12 cellular contexts compared by ENCODE assay signal in the genomic region with DNA sequence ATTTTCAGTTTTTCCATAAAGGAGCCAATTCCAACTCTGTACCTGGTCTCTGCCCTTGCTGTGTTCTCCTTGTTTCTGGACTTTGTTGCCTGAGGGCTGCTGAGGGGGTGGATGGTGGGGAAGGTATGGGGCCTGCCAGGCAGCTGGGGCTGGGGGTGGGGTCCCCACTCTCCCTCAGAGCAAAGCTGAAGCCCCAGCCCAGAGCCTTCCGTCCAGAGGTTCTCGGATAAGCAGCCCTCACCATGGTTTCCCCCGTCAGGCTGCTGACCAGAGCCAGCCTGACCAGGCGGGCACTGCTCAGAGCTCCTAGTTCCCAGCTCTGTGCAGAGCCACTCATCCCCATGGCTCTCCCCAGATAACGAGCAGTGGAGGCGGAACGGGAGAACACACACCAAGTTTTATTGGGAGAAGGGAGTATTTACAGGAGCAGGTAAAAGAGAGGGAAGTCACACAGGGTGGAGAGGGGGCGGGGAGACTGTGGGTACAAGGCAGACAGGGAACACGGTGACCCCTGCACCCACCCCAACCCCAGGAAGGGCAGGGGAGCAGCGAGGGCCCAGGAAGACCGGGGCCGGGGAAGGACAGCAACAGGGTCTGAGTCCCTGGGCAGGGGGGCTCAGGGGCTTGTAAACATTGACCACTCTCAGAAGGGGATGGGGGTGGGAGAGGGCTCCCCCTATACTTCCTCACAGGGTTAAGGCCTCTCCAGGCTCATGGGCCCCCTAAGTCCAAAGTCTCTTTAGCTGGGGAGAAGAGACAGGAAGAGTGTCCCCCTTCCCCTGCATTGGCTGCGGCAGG. TPM values are rescaled to one million over a fixed set of nuclear protein-coding genes. Genes with fewer than 3 reads are reported as not detected.
DNase-seq lines count a peak whose midpoint lies in the region; ATAC-seq and TF ChIP-seq lines count a peak whose summit lies in the region.
"Had no signal": no experiment of that assay in that cellular context is flagged by ENCODE, and none has a peak within 500 bp of the region (broad histone marks: within the 10 kb centered on the region; RNA-seq: fewer than 3 reads in every experiment).

No MANE protein-coding gene starts in this region.

- H3K9me3 Mint-ChIP-seq in activated T-helper 1 cell treated with anti-CD3 and anti-CD28 coated beads, Interleukin-12 subunit alpha, Interleukin-12 subunit beta, Interleukin-2, Interleukin-4 antibody, amounts not matched to agents 30 ng/mL and 10 ng/mL and 1 ng/mL, durations not matched to agents 14 hours and 24 hours and 36 hours: no peaks in the 10 kb centered on the region
- H3K9me3 Mint-ChIP-seq: activated T-helper 2 cell treated with anti-CD3 and anti-CD28 coated beads, Interferon-gamma antibody, Interleukin-2, Interleukin-4, amounts not matched to agents 10 μg/mL and 5 μg/mL and 100 μg/mL, durations not matched to agents 14 hours and 24 hours and 36 hours had no signal

- H3K27me3 ChIP-seq in hepatocyte (no peaks in the 10 kb centered on the region), upper lobe of left lung (no peaks in the 10 kb centered on the region)

- H4K20me1 ChIP-seq in hepatocyte (ENCODE audit: insufficient read depth, poor library complexity, severe bottlenecking): peaks cover 54% of the 10 kb centered on the region

- H2AFZ ChIP-seq in hepatocyte: no peak overlapping the region

- H3K4me2 ChIP-seq in hepatocyte: no peak overlapping the region

- H3K9me3 ChIP-seq in hepatocyte (ENCODE audit: low read depth) (no peaks in the 10 kb centered on the region), upper lobe of left lung (no peaks in the 10 kb centered on the region)
- H3K9me3 ChIP-seq: psoas muscle had no signal

- H3K4me3 ChIP-seq in hepatocyte: no peak overlapping the region
- H3K4me3 ChIP-seq in upper lobe of left lung: no peak overlapping the region
- H3K4me3 ChIP-seq: psoas muscle had no signal

- DNase-seq in left ventricle myocardium superior: peak; percentile 37
- no peak for DNase-seq in left cardiac atrium
- DNase-seq in activated T-helper 1 cell treated with anti-CD3 and anti-CD28 coated beads, Interleukin-12 subunit alpha, Interleukin-12 subunit beta, Interleukin-2, Interleukin-4 antibody, amounts not matched to agents 30 ng/mL and 10 ng/mL and 1 ng/mL, durations not matched to agents 14 hours and 24 hours and 36 hours (ENCODE audit: low spot score): no peak
- peak; percentile 26 for DNase-seq in hepatocyte (ENCODE audit: low spot score)
- peak in 1 of 2 donors; percentile 25 for DNase-seq in upper lobe of left lung
- no peak for DNase-seq in NOMO-1 (lab: John Stamatoyannopoulos, UW; ENCODE audit: unreplicated experiment in 2 of 2)
- DNase-seq in AG08395 (ENCODE audit: low spot score): no peak
- DNase-seq in erythroblast (lab: John Stamatoyannopoulos, UW): no peak
- DNase-seq: NCI-H524 had no signal

- TF ChIP-seq POLR2A in upper lobe of left lung (IDR thresholded peaks at IDR 0.05) (no peak), erythroblast (IDR thresholded peaks at IDR 0.05; ENCODE audit: low read length) (no peak)

- H3K27ac Mint-ChIP-seq in activated T-helper 1 cell treated with anti-CD3 and anti-CD28 coated beads, Interleukin-12 subunit alpha, Interleukin-12 subunit beta, Interleukin-2, Interleukin-4 antibody, amounts not matched to agents 30 ng/mL and 10 ng/mL and 1 ng/mL, durations not matched to agents 14 hours and 24 hours and 36 hours: peak overlapping the region; percentile 68

- H3K4me3 Mint-ChIP-seq in activated T-helper 1 cell treated with anti-CD3 and anti-CD28 coated beads, Interleukin-12 subunit alpha, Interleukin-12 subunit beta, Interleukin-2, Interleukin-4 antibody, amounts not matched to agents 30 ng/mL and 10 ng/mL and 1 ng/mL, durations not matched to agents 14 hours and 24 hours and 36 hours: no peak overlapping the region

- ATAC-seq in left ventricle myocardium superior (no peak), left cardiac atrium (no peak), upper lobe of left lung (ENCODE audit: low FRiP score in 2 of 2) (no peak)

- peaks cover 15% of the 10 kb centered on the region for H3K4me1 Mint-ChIP-seq in activated T-helper 1 cell treated with anti-CD3 and anti-CD28 coated beads, Interleukin-12 subunit alpha, Interleukin-12 subunit beta, Interleukin-2, Interleukin-4 antibody, amounts not matched to agents 30 ng/mL and 10 ng/mL and 1 ng/mL, durations not matched to agents 14 hours and 24 hours and 36 hours (ENCODE audit: low read depth)

- WGBS in hepatocyte (ENCODE audit: low lambda C conversion rate, missing lambda C conversion rate): 79% methylated on average over 12 of the region's 13 CpGs
- 81 to 85% methylated on average over 9 to 13 of the region's 13 CpGs for WGBS in upper lobe of left lung, 2 donors

- H3K4me1 ChIP-seq in hepatocyte (ENCODE audit: insufficient read depth): peaks cover 20% of the 10 kb centered on the region
- peaks cover 12 to 37% (median 22%) of the 10 kb centered on the region in 4 donors for H3K4me1 ChIP-seq in upper lobe of left lung
- H3K4me1 ChIP-seq: psoas muscle had no signal

- TF ChIP-seq CTCF in hepatocyte (IDR thresholded peaks at IDR 0.05; ENCODE audit: poor library complexity) (no peak), upper lobe of left lung (IDR thresholded peaks at IDR 0.05) (no peak)

- intact Hi-C loops in left ventricle myocardium superior (cut with micrococcal nuclease): no loop called here
- intact Hi-C loops in left cardiac atrium (cut with DNase I): loop anchor here in 1 of 2 donors (5.0 kb wide), 1 partner anchor 67 kb away; a partner anchor contains a TSS
- intact Hi-C loops in activated T-helper 1 cell treated with anti-CD3 and anti-CD28 coated beads, Interleukin-12 subunit alpha, Interleukin-12 subunit beta, Interleukin-2, Interleukin-4 antibody, amounts not matched to agents 30 ng/mL and 10 ng/mL and 1 ng/mL, durations not matched to agents 14 hours and 24 hours and 36 hours (cut with micrococcal nuclease): loop anchor here (10.0 kb wide), 1 partner anchor 555 kb away; a partner anchor contains a TSS

- TF ChIP-seq EP300 in upper lobe of left lung (IDR thresholded peaks at IDR 0.05): no peak

- peak overlapping the region; percentile 53 for H3K27ac ChIP-seq in hepatocyte
- peak overlapping the region in 3 of 4 donors; percentile 12 to 35 (median 31) for H3K27ac ChIP-seq in upper lobe of left lung
- H3K27ac ChIP-seq: psoas muscle had no signal

- H3K79me2 ChIP-seq in hepatocyte: peaks cover 42% of the 10 kb centered on the region

- peaks cover 23% of the 10 kb centered on the region for H3K36me3 Mint-ChIP-seq in activated T-helper 1 cell treated with anti-CD3 and anti-CD28 coated beads, Interleukin-12 subunit alpha, Interleukin-12 subunit beta, Interleukin-2, Interleukin-4 antibody, amounts not matched to agents 30 ng/mL and 10 ng/mL and 1 ng/mL, durations not matched to agents 14 hours and 24 hours and 36 hours (ENCODE audit: low read depth)

- no peaks in the 10 kb centered on the region for H3K9me2 ChIP-seq in hepatocyte (replicated peaks; ENCODE audit: insufficient read depth)

- no peaks in the 10 kb centered on the region for H3K27me3 Mint-ChIP-seq in activated T-helper 1 cell treated with anti-CD3 and anti-CD28 coated beads, Interleukin-12 subunit alpha, Interleukin-12 subunit beta, Interleukin-2, Interleukin-4 antibody, amounts not matched to agents 30 ng/mL and 10 ng/mL and 1 ng/mL, durations not matched to agents 14 hours and 24 hours and 36 hours (ENCODE audit: insufficient read depth)

- H3K36me3 ChIP-seq in hepatocyte (replicated peaks; ENCODE audit: insufficient read depth, low read depth) (no peaks in the 10 kb centered on the region), upper lobe of left lung (peaks cover 43 to 81% (median 72%) of the 10 kb centered on the region in 4 donors)

RNA-seq across cellular contexts. Expression of a gene that starts 5.8 kb away (rescaled TPM):
- total RNA-seq in left ventricle myocardium superior (112 TPM), left cardiac atrium (100 to 1,000 TPM; 125 to 153 TPM), hepatocyte (99.6 and 111 TPM in 2 replicates), upper lobe of left lung (100 to 1,000 TPM; 153 to 291 (median 278) TPM)
- total RNA-seq in activated T-helper 1 cell treated with anti-CD3 and anti-CD28 coated beads, Interleukin-12 subunit alpha, Interleukin-12 subunit beta, Interleukin-2, Interleukin-4 antibody, amounts not matched to agents 30 ng/mL and 10 ng/mL and 1 ng/mL, durations not matched to agents 14 hours and 24 hours and 36 hours: 218 and 221 TPM in 2 replicates
- 204 and 222 TPM in 2 replicates for polyA plus RNA-seq in hepatocyte

RNA-seq across cellular contexts. Expression of a gene that starts 14.7 kb away (rescaled TPM):
- total RNA-seq in left ventricle myocardium superior (29.4 TPM), left cardiac atrium (10 to 100 TPM; 25.8 to 31.0 TPM), hepatocyte (14.2 and 17.6 TPM in 2 replicates), upper lobe of left lung (100 to 1,000 TPM in 1 of 6 donors, 10 to 100 TPM in 5; 18.7 to 151 (median 52.9) TPM)
- 49.1 and 53.8 TPM in 2 replicates for total RNA-seq in activated T-helper 1 cell treated with anti-CD3 and anti-CD28 coated beads, Interleukin-12 subunit alpha, Interleukin-12 subunit beta, Interleukin-2, Interleukin-4 antibody, amounts not matched to agents 30 ng/mL and 10 ng/mL and 1 ng/mL, durations not matched to agents 14 hours and 24 hours and 36 hours
- 13.2 and 16.8 TPM in 2 replicates for polyA plus RNA-seq in hepatocyte

RNA-seq across cellular contexts. Expression of a gene that starts 23.1 kb away (rescaled TPM):
- total RNA-seq in left ventricle myocardium superior (not detected), left cardiac atrium (not detected), hepatocyte (not detected in 2 replicates), upper lobe of left lung (not detected)
- total RNA-seq in activated T-helper 1 cell treated with anti-CD3 and anti-CD28 coated beads, Interleukin-12 subunit alpha, Interleukin-12 subunit beta, Interleukin-2, Interleukin-4 antibody, amounts not matched to agents 30 ng/mL and 10 ng/mL and 1 ng/mL, durations not matched to agents 14 hours and 24 hours and 36 hours: not detected in 2 replicates
- not detected in 2 replicates for polyA plus RNA-seq in hepatocyte
- total RNA-seq: activated T-helper 2 cell treated with anti-CD3 and anti-CD28 coated beads, Interferon-gamma antibody, Interleukin-2, Interleukin-4, amounts not matched to agents 10 μg/mL and 5 μg/mL and 100 μg/mL, durations not matched to agents 14 hours and 24 hours and 36 hours; kidney epithelial cell; psoas muscle had no signal

RNA-seq across cellular contexts. Expression of a gene that starts 26.6 kb away (rescaled TPM):
- total RNA-seq in left ventricle myocardium superior (30.0 TPM), left cardiac atrium (10 to 100 TPM; 23.2 to 29.0 TPM), hepatocyte (30.1 and 39.2 TPM in 2 replicates), upper lobe of left lung (10 to 100 TPM in 5 of 6 donors, 1 to 10 TPM in 1; 9.4 to 32.5 (median 22.2) TPM)
- 82.7 and 84.4 TPM in 2 replicates for total RNA-seq in activated T-helper 1 cell treated with anti-CD3 and anti-CD28 coated beads, Interleukin-12 subunit alpha, Interleukin-12 subunit beta, Interleukin-2, Interleukin-4 antibody, amounts not matched to agents 30 ng/mL and 10 ng/mL and 1 ng/mL, durations not matched to agents 14 hours and 24 hours and 36 hours
- polyA plus RNA-seq in hepatocyte: 48.7 and 59.2 TPM in 2 replicates

RNA-seq across cellular contexts. Expression of a gene that starts 38.0 kb away (rescaled TPM):
- total RNA-seq in left ventricle myocardium superior: not detected
- under 1 TPM; 0.29 to 0.79 TPM for total RNA-seq in left cardiac atrium
- 13.8 and 15.0 TPM in 2 replicates for total RNA-seq in activated T-helper 1 cell treated with anti-CD3 and anti-CD28 coated beads, Interleukin-12 subunit alpha, Interleukin-12 subunit beta, Interleukin-2, Interleukin-4 antibody, amounts not matched to agents 30 ng/mL and 10 ng/mL and 1 ng/mL, durations not matched to agents 14 hours and 24 hours and 36 hours
- total RNA-seq in hepatocyte: 12.5 and 13.5 TPM in 2 replicates
- polyA plus RNA-seq in hepatocyte: 11.1 and 16.8 TPM in 2 replicates
- total RNA-seq in upper lobe of left lung: 1 to 10 TPM in 1 of 6 donors, under 1 TPM in 4, not detected in 1; 0.20 to 2.1 (median 0.89) TPM
- total RNA-seq: psoas muscle had no signal

Comparison
In these comparisons a context has a peak if more than half of its experiments do, and no peak if none do; other contexts are left out.
1. DNase-seq: peak in left ventricle myocardium superior (single experiment) and hepatocyte (single experiment); none in left cardiac atrium (single experiment), activated T-helper 1 cell treated with anti-CD3 and anti-CD28 coated beads, Interleukin-12 subunit alpha, Interleukin-12 subunit beta, Interleukin-2, Interleukin-4 antibody, amounts not matched to agents 30 ng/mL and 10 ng/mL and 1 ng/mL, durations not matched to agents 14 hours and 24 hours and 36 hours (single experiment), NOMO-1 (0 of 2), AG08395 (single experiment) and erythroblast (0 of 2).